ENCODE assay signal across 8 cellular contexts in the genomic region with DNA sequence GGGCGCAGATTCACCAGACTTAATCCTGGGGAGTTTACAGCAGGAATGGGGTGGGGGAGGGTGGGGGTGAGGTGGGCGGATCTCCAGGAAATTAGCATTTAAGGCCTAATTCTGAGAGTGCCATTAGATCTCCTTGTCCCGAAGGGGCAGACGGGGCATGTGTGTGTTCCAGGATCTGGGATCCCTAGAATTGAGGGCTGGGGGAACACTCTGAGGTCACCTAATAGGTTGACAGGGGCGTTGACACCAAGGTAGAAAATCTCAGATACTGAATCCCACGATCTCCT. TPM values are rescaled to one million over a fixed set of nuclear protein-coding genes. Genes with fewer than 3 reads are reported as not detected.
DNase-seq lines count a peak whose midpoint lies in the region; ATAC-seq, FAIRE-seq and TF ChIP-seq lines count a peak whose summit lies in the region.

No MANE protein-coding gene starts in this region.

- H3K23ac ChIP-seq in H1 (ENCODE audit: insufficient read length) = no peak overlapping the region

- peak overlapping the region; percentile 93 for H3K56ac ChIP-seq in H1 (replicated peaks; ENCODE audit: insufficient read length, low read depth, low read length)

- H3K27me3 Mint-ChIP-seq in neural progenitor cell (ENCODE audit: insufficient read depth, low read depth) = peaks cover 4% of the 10 kb centered on the region

- no peak overlapping the region for H2BK20ac ChIP-seq in H1 (ENCODE audit: low read length)

- H4K20me1 ChIP-seq in BLaER1 (no peaks in the 10 kb centered on the region), H1 (replicated peaks in 1 of 2; ENCODE audit: control insufficient read depth in 1 of 2, insufficient read depth in 2 of 2, low read length in 2 of 2) (no peaks in the 10 kb centered on the region), neural progenitor cell (ENCODE audit: low read depth) (no peaks in the 10 kb centered on the region)

- no peak for TF ChIP-seq EP300 in H1 (IDR thresholded peaks at IDR 0.05; ENCODE audit: borderline replicate concordance in 1 of 2, low read depth in 2 of 2, low read length in 2 of 2)

- no peaks in the 10 kb centered on the region for H3K9me3 Mint-ChIP-seq in neural progenitor cell

- H3K4me2 ChIP-seq in BLaER1 = peak overlapping the region; percentile 91
- H3K4me2 ChIP-seq in H1 (ENCODE audit: insufficient read depth in 1 of 2, low read depth in 2 of 2, low read length in 2 of 2) = peak overlapping the region; percentile 92 to 93
- peak overlapping the region; percentile 68 for H3K4me2 ChIP-seq in neural progenitor cell

- H3K27ac ChIP-seq in BLaER1 = peak overlapping the region; percentile 88
- peak overlapping the region; percentile 94 for H3K27ac ChIP-seq in H1 (ENCODE audit: low read depth, low read length)
- H3K27ac ChIP-seq in neural progenitor cell = peak overlapping the region; percentile 94

- H4K5ac ChIP-seq in H1 (ENCODE audit: insufficient read length, low read depth, low read length) = peak overlapping the region; percentile 99

- H3K27ac Mint-ChIP-seq in neural progenitor cell = peak overlapping the region; percentile 94

- H2BK120ac ChIP-seq in H1 (replicated peaks; ENCODE audit: low read depth, low read length) = no peak overlapping the region

- FAIRE-seq in H1 (lab: Jason Lieb, UNC) = no peak

- POLR2A ChIA-PET in H1 (lab: Charles Lee; ENCODE audit: partially characterized antibody) = interaction anchor here (0.7 to 3.3 kb wide), 21 partner anchors 9 to 233 kb away, joined by 3 to 53 read pairs (median 5); partner anchors contain the start of genes EPHB4, POP7, SLC12A9 and SRRT

- 0% methylated on average over 4 of the region's 6 CpGs; no CpG with 5 or more reads in 1 of the 2 experiments for WGBS in H1 (ENCODE audit: extremely low coverage in 1 of 2, insufficient coverage in 1 of 2, insufficient read length in 1 of 2, insufficient replicate concordance in 2 of 2, low coverage in 1 of 2, low lambda C conversion rate in 2 of 2, missing lambda C conversion rate in 1 of 2), 2 experiments

- peak overlapping the region; percentile 81 for H4K91ac ChIP-seq in H1 (replicated peaks; ENCODE audit: insufficient read length, low read length)

- H3K27me3 ChIP-seq in BLaER1 (no peaks in the 10 kb centered on the region), NT2/D1 (ENCODE audit: insufficient read depth, insufficient read length) (no peaks in the 10 kb centered on the region), H1 (replicated peaks in 1 of 4; ENCODE audit: control insufficient read depth in 3 of 4, extremely low read depth in 1 of 4, insufficient read depth in 3 of 4, low read length in 3 of 4) (no peaks in the 10 kb centered on the region), neural progenitor cell (no peaks in the 10 kb centered on the region)

- no peak for ATAC-seq in sciatic nerve

- peak in 1 of 2 experiments; percentile 47; a peak in 2 of 3 replicates for TF ChIP-seq POLR2A in H1 (IDR thresholded peaks at IDR 0.05; ENCODE audit: control extremely low read depth in 1 of 2, low read depth in 2 of 2, low read length in 2 of 2)

- H3K4ac ChIP-seq in H1 (replicated peaks; ENCODE audit: insufficient read length, low read depth, low read length) = peak overlapping the region; percentile 88

- H3K14ac ChIP-seq in H1 (ENCODE audit: insufficient read length) = no peak overlapping the region

- intact Hi-C loops in sciatic nerve (cut with DNase I) = no loop called here

- no peak for TF ChIP-seq RAD21 in H1 (IDR thresholded peaks at IDR 0.05 in 1 of 2, conservative IDR thresholded peaks at IDR 0.05 in 1 of 2; ENCODE audit: low read depth in 2 of 2, low read length in 2 of 2)

- H4K8ac ChIP-seq in H1 (ENCODE audit: extremely low read depth, insufficient read depth, low read length) = peak overlapping the region; percentile 94; the same call in 1 of the 2 replicates

- peak overlapping the region; percentile 82 for H3K4me3 Mint-ChIP-seq in neural progenitor cell

- peaks cover 34% of the 10 kb centered on the region for H3K4me1 Mint-ChIP-seq in neural progenitor cell

- peaks cover 6% of the 10 kb centered on the region; the same call in 1 of the 2 replicates for H3K79me1 ChIP-seq in H1 (ENCODE audit: low read depth, low read length)

- H3K18ac ChIP-seq in H1 (ENCODE audit: extremely low read depth, low read length) = peak overlapping the region; percentile 97

- no peak overlapping the region for H2AFZ ChIP-seq in H1 (ENCODE audit: low read length)
- no peak overlapping the region for H2AFZ ChIP-seq in neural progenitor cell (replicated peaks)

- peak overlapping the region; percentile 75 for H3K9ac ChIP-seq in BLaER1
- peak overlapping the region; percentile 88 for H3K9ac ChIP-seq in NT2/D1 (ENCODE audit: insufficient read length, low read depth)
- H3K9ac ChIP-seq in H1 (replicated peaks in 1 of 4; ENCODE audit: extremely low read depth in 1 of 4, low read depth in 3 of 4, low read length in 3 of 4) = peak overlapping the region; percentile 60 to 82 (median 70)
- no peak overlapping the region for H3K9ac ChIP-seq in neural progenitor cell

- H3K4me1 ChIP-seq in BLaER1 (peaks cover 24% of the 10 kb centered on the region), NT2/D1 (ENCODE audit: insufficient read depth, insufficient read length) (no peaks in the 10 kb centered on the region), H1 (replicated peaks in 1 of 4; ENCODE audit: control insufficient read depth in 3 of 4, insufficient read depth in 4 of 4, low read length in 3 of 4) (peaks cover 3 to 10% (median 8%) of the 10 kb centered on the region in 4 experiments), neural progenitor cell (peaks cover 25% of the 10 kb centered on the region)

- H2BK5ac ChIP-seq in H1 (ENCODE audit: low read depth, low read length) = peak overlapping the region; percentile 95

- peaks cover 3% of the 10 kb centered on the region; the same call in 1 of the 2 replicates for H3K23me2 ChIP-seq in H1 (ENCODE audit: low read depth, low read length)

- DNase-seq in NT2/D1 (ENCODE audit: low read depth, low spot score) = no peak
- no peak for DNase-seq in H1 (ENCODE audit: low read depth in 1 of 2, low spot score in 2 of 2)
- no peak for DNase-seq in neural progenitor cell (ENCODE audit: low spot score)
- no peak for DNase-seq in globus pallidus (ENCODE audit: low spot score)
- no peak for DNase-seq in activated CD4-positive, CD25-positive, alpha-beta regulatory T cell (lab: John Stamatoyannopoulos, UW)
- DNase-seq in NCI-H146 (lab: John Stamatoyannopoulos, UW) = no peak
- DNase-seq in sciatic nerve (ENCODE audit: low spot score) = no peak

- CTCF ChIA-PET in H1 (lab: Charles Lee; ENCODE audit: partially characterized antibody) = interaction anchor here (1.2 to 7.0 kb wide), 8 partner anchors 8 to 131 kb away, joined by 4 to 55 read pairs (median 6); partner anchors contain the start of genes EPHB4, POP7 and SLC12A9

- H3K9me3 ChIP-seq in BLaER1 = no peaks in the 10 kb centered on the region
- no peaks in the 10 kb centered on the region for H3K9me3 ChIP-seq in NT2/D1 (ENCODE audit: insufficient read depth, low read length)
- no peaks in the 10 kb centered on the region for H3K9me3 ChIP-seq in H1 (ENCODE audit: insufficient read depth in 2 of 2, low read depth in 1 of 2, low read length in 1 of 2)
- H3K9me3 ChIP-seq in neural progenitor cell (ENCODE audit: low read depth) = no peaks in the 10 kb centered on the region

- H2AK5ac ChIP-seq in H1 (ENCODE audit: low read depth, low read length) = peak overlapping the region; percentile 20; the same call in 1 of the 2 replicates

- peaks cover 50% of the 10 kb centered on the region for H3F3A ChIP-seq in neural progenitor cell (ENCODE audit: low read depth)

- peak overlapping the region; percentile 60 for H3K4me3 ChIP-seq in BLaER1
- peak overlapping the region; percentile 47 for H3K4me3 ChIP-seq in NT2/D1 (ENCODE audit: insufficient read length, low read depth)
- peak overlapping the region; percentile 29 to 67 (median 56) for H3K4me3 ChIP-seq in H1 (ENCODE audit: extremely low read depth in 1 of 4, insufficient read depth in 2 of 4, low read depth in 3 of 4, low read length in 4 of 4)
- peak overlapping the region; percentile 43 for H3K4me3 ChIP-seq in neural progenitor cell

- H2BK15ac ChIP-seq in H1 (ENCODE audit: low read length) = peak overlapping the region; percentile 88; the same call in 1 of the 2 replicates

- peak overlapping the region; percentile 88; the same call in 1 of the 2 replicates for H2BK12ac ChIP-seq in H1 (ENCODE audit: low read depth, low read length)

- no peaks in the 10 kb centered on the region for H3K36me3 ChIP-seq in BLaER1
- no peaks in the 10 kb centered on the region for H3K36me3 ChIP-seq in NT2/D1 (ENCODE audit: insufficient read depth, insufficient read length, low read length)
- H3K36me3 ChIP-seq in H1 (ENCODE audit: control insufficient read depth in 2 of 4, insufficient read depth in 4 of 4, low read length in 3 of 4) = no peaks in the 10 kb centered on the region
- no peaks in the 10 kb centered on the region for H3K36me3 ChIP-seq in neural progenitor cell

- H3K36me3 Mint-ChIP-seq in neural progenitor cell = no peaks in the 10 kb centered on the region

- no peak for TF ChIP-seq CTCF in H1 (IDR thresholded peaks at IDR 0.05; ENCODE audit: control extremely low read depth in 1 of 3, insufficient read depth in 1 of 3, low read depth in 1 of 3, low read length in 3 of 3)
- TF ChIP-seq CTCF in neural progenitor cell (IDR thresholded peaks at IDR 0.05) = no peak

- H3K79me2 ChIP-seq in H1 (ENCODE audit: control insufficient read depth in 1 of 2, insufficient read depth in 2 of 2, low read length in 2 of 2) = no peaks in the 10 kb centered on the region
- H3K79me2 ChIP-seq in neural progenitor cell (ENCODE audit: low read depth) = no peaks in the 10 kb centered on the region

RNA-seq across cellular contexts. Expression of gene EPHB4, which starts 9.4 kb away (rescaled TPM):
- total RNA-seq in H1 (2021; fragmentation: NEBNext Ultra II Directional; extraction: Animal tissue kit (Norgen Biotek cat#: 25700)) = 113 and 122 TPM in 2 replicates
- 85.0 and 141 TPM in 2 replicates for polyA plus RNA-seq in H1 (2011; rRNA removed)
- polyA plus RNA-seq in H1 (2011; cell fraction: cytosol; rRNA removed) = 99.8 TPM
- polyA plus RNA-seq in H1 (2011; cell fraction: nucleus; rRNA removed) = 125 TPM
- polyA plus RNA-seq in H1 (2012, experiment 1 of 2) = 87.6 to 114 TPM (median 107 TPM) in 4 replicates
- polyA plus RNA-seq in H1 (2012, experiment 2 of 2) = 115 TPM
- polyA plus RNA-seq in H1 (2013, experiment 1 of 2) = 95.4 TPM
- 95.7 TPM for polyA plus RNA-seq in H1 (2013, experiment 2 of 2)
- 97.8 and 111 TPM in 2 replicates for polyA minus RNA-seq in H1 (2011; rRNA and poly(A)+ RNA removed)
- 105 TPM for polyA minus RNA-seq in H1 (2011; cell fraction: cytosol; rRNA and poly(A)+ RNA removed)
- 57.6 TPM for polyA minus RNA-seq in H1 (2011; cell fraction: nucleus; rRNA and poly(A)+ RNA removed)
- total RNA-seq in neural progenitor cell (ENCODE audit: low replicate concordance) (66.5 and 106 TPM in 2 replicates), sciatic nerve (49.5 TPM)

RNA-seq across cellular contexts. Expression of gene SLC12A9, which starts 15.8 kb away (rescaled TPM):
- 40.1 and 40.7 TPM in 2 replicates for total RNA-seq in H1 (2021; fragmentation: NEBNext Ultra II Directional; extraction: Animal tissue kit (Norgen Biotek cat#: 25700))
- 31.4 and 54.0 TPM in 2 replicates for polyA plus RNA-seq in H1 (2011; rRNA removed)
- polyA plus RNA-seq in H1 (2011; cell fraction: cytosol; rRNA removed) = 28.5 TPM
- polyA plus RNA-seq in H1 (2011; cell fraction: nucleus; rRNA removed) = 74.3 TPM
- 25.4 to 35.3 TPM (median 33.8 TPM) in 4 replicates for polyA plus RNA-seq in H1 (2012, experiment 1 of 2)
- 27.5 TPM for polyA plus RNA-seq in H1 (2012, experiment 2 of 2)
- polyA plus RNA-seq in H1 (2013, experiment 1 of 2) = 33.2 TPM
- 32.9 TPM for polyA plus RNA-seq in H1 (2013, experiment 2 of 2)
- polyA minus RNA-seq in H1 (2011; rRNA and poly(A)+ RNA removed) = 13.1 and 22.4 TPM in 2 replicates
- polyA minus RNA-seq in H1 (2011; cell fraction: cytosol; rRNA and poly(A)+ RNA removed) = 13.4 TPM
- polyA minus RNA-seq in H1 (2011; cell fraction: nucleus; rRNA and poly(A)+ RNA removed) = 13.4 TPM
- total RNA-seq in neural progenitor cell (ENCODE audit: low replicate concordance) = 3.5 and 18.6 TPM in 2 replicates
- total RNA-seq in sciatic nerve = 28.7 TPM

RNA-seq across cellular contexts. Expression of gene TRIP6, which starts 30.4 kb away (rescaled TPM):
- 103 and 109 TPM in 2 replicates for total RNA-seq in H1 (2021; fragmentation: NEBNext Ultra II Directional; extraction: Animal tissue kit (Norgen Biotek cat#: 25700))
- 88.4 and 112 TPM in 2 replicates for polyA plus RNA-seq in H1 (2011; rRNA removed)
- 112 TPM for polyA plus RNA-seq in H1 (2011; cell fraction: cytosol; rRNA removed)
- polyA plus RNA-seq in H1 (2011; cell fraction: nucleus; rRNA removed) = 145 TPM
- 85.3 to 128 TPM (median 117 TPM) in 4 replicates for polyA plus RNA-seq in H1 (2012, experiment 1 of 2)
- 101 TPM for polyA plus RNA-seq in H1 (2012, experiment 2 of 2)
- 56.2 TPM for polyA plus RNA-seq in H1 (2013, experiment 1 of 2)
- 51.7 TPM for polyA plus RNA-seq in H1 (2013, experiment 2 of 2)
- 34.4 and 35.9 TPM in 2 replicates for polyA minus RNA-seq in H1 (2011; rRNA and poly(A)+ RNA removed)
- 43.7 TPM for polyA minus RNA-seq in H1 (2011; cell fraction: cytosol; rRNA and poly(A)+ RNA removed)
- 36.9 TPM for polyA minus RNA-seq in H1 (2011; cell fraction: nucleus; rRNA and poly(A)+ RNA removed)
- total RNA-seq in neural progenitor cell (ENCODE audit: low replicate concordance) (14.9 and 49.5 TPM in 2 replicates), sciatic nerve (62.6 TPM)

RNA-seq across cellular contexts. Expression of gene SRRT, which starts 38.1 kb away (rescaled TPM):
- 237 and 239 TPM in 2 replicates for total RNA-seq in H1 (2021; fragmentation: NEBNext Ultra II Directional; extraction: Animal tissue kit (Norgen Biotek cat#: 25700))
- polyA plus RNA-seq in H1 (2011; rRNA removed) = 66.7 and 103 TPM in 2 replicates
- 78.5 TPM for polyA plus RNA-seq in H1 (2011; cell fraction: cytosol; rRNA removed)
- polyA plus RNA-seq in H1 (2011; cell fraction: nucleus; rRNA removed) = 456 TPM
- 212 to 245 TPM (median 235 TPM) in 4 replicates for polyA plus RNA-seq in H1 (2012, experiment 1 of 2)
- polyA plus RNA-seq in H1 (2012, experiment 2 of 2) = 131 TPM
- polyA plus RNA-seq in H1 (2013, experiment 1 of 2) = 167 TPM
- polyA plus RNA-seq in H1 (2013, experiment 2 of 2) = 144 TPM
- 44.1 and 59.4 TPM in 2 replicates for polyA minus RNA-seq in H1 (2011; rRNA and poly(A)+ RNA removed)
- polyA minus RNA-seq in H1 (2011; cell fraction: cytosol; rRNA and poly(A)+ RNA removed) = 112 TPM
- polyA minus RNA-seq in H1 (2011; cell fraction: nucleus; rRNA and poly(A)+ RNA removed) = 143 TPM
- total RNA-seq in neural progenitor cell (ENCODE audit: low replicate concordance) = 60.4 and 108 TPM in 2 replicates
- total RNA-seq in sciatic nerve = 114 TPM

RNA-seq across cellular contexts. Expression of gene UFSP1, which starts 52.8 kb away (rescaled TPM):
- total RNA-seq in H1 (2021; fragmentation: NEBNext Ultra II Directional; extraction: Animal tissue kit (Norgen Biotek cat#: 25700)) = 4.3 and 4.8 TPM in 2 replicates
- 1.6 and 2.1 TPM in 2 replicates for polyA plus RNA-seq in H1 (2011; rRNA removed)
- polyA plus RNA-seq in H1 (2011; cell fraction: cytosol; rRNA removed) = 2.0 TPM
- 3.2 TPM for polyA plus RNA-seq in H1 (2011; cell fraction: nucleus; rRNA removed)
- 1.9 to 3.0 TPM (median 2.0 TPM) in 4 replicates for polyA plus RNA-seq in H1 (2012, experiment 1 of 2)
- polyA plus RNA-seq in H1 (2012, experiment 2 of 2) = 1.5 TPM
- 1.6 TPM for polyA plus RNA-seq in H1 (2013, experiment 1 of 2)
- polyA plus RNA-seq in H1 (2013, experiment 2 of 2) = 1.5 TPM
- 1.8 and 4.7 TPM in 2 replicates for polyA minus RNA-seq in H1 (2011; rRNA and poly(A)+ RNA removed)
- polyA minus RNA-seq in H1 (2011; cell fraction: cytosol; rRNA and poly(A)+ RNA removed) = 7.5 TPM
- polyA minus RNA-seq in H1 (2011; cell fraction: nucleus; rRNA and poly(A)+ RNA removed) = 16.2 TPM
- total RNA-seq in neural progenitor cell (ENCODE audit: low replicate concordance) = 4.0 TPM in 1 of 2 replicates, not detected in the other
- total RNA-seq in sciatic nerve = 2.9 TPM
